Comparison of ENCODE assay signal across 24 cellular contexts in genomic region chr15:77712438-77712837, GRCh38.
DNase-seq lines count a peak whose midpoint lies in the region; ATAC-seq, FAIRE-seq and TF ChIP-seq lines count a peak whose summit lies in the region.
"Had no signal": no experiment of that assay in that cellular context is flagged by ENCODE, and none has a peak within 500 bp of the region (broad histone marks: within the 10 kb centered on the region; RNA-seq: fewer than 3 reads in every experiment).

No MANE protein-coding gene starts in this region.

- no TSS peak for BruUV-seq in Caco-2 (replicated peaks; lab: Mats Ljungman, UMichigan)

- no peaks in the 10 kb centered on the region for H3K23me2 ChIP-seq in H1 (ENCODE audit: low read depth, low read length)

- H2BK12ac ChIP-seq in H1 (ENCODE audit: low read depth, low read length), result no peak overlapping the region

- intact Hi-C loops in Caco-2 (cut with micrococcal nuclease; ENCODE audit: unreplicated experiment), result no loop called here
- intact Hi-C loops in posterior cingulate gyrus (cut with DNase I), result no loop called here

- H3K4ac ChIP-seq in H1 (replicated peaks; ENCODE audit: insufficient read length, low read depth, low read length), result no peak overlapping the region

- H3K27ac ChIP-seq in H1 (ENCODE audit: low read depth, low read length), result no peak overlapping the region

- peak overlapping the region; percentile 48; the same call in 1 of the 2 replicates for H3K18ac ChIP-seq in H1 (ENCODE audit: extremely low read depth, low read length)

- WGBS in H1 (ENCODE audit: extremely low coverage in 1 of 2, insufficient coverage in 1 of 2, insufficient read length in 1 of 2, insufficient replicate concordance in 2 of 2, low coverage in 1 of 2, low lambda C conversion rate in 2 of 2, missing lambda C conversion rate in 1 of 2), 2 experiments, result 80% methylated on average over 4 of the region's 4 CpGs; no CpG with 5 or more reads in 1 of the 2 experiments

- H3K9me3 Mint-ChIP-seq in WTC11, result no peaks in the 10 kb centered on the region
- no peaks in the 10 kb centered on the region for H3K9me3 Mint-ChIP-seq in neural crest cell
- H3K9me3 Mint-ChIP-seq in progenitor cell of endocrine pancreas (ENCODE audit: low read depth), result no peaks in the 10 kb centered on the region
- no peaks in the 10 kb centered on the region for H3K9me3 Mint-ChIP-seq in Caco-2 (ENCODE audit: unreplicated experiment)
- H3K9me3 Mint-ChIP-seq: HFFc6 had no signal

- H3K56ac ChIP-seq in H1 (replicated peaks; ENCODE audit: insufficient read length, low read depth, low read length), result no peak overlapping the region

- no peaks in the 10 kb centered on the region for H3K79me1 ChIP-seq in H1 (ENCODE audit: low read depth, low read length)

- no peak overlapping the region for H2BK120ac ChIP-seq in H1 (replicated peaks; ENCODE audit: low read depth, low read length)

- DNase-seq in WTC11 (ENCODE audit: low spot score), result no peak
- no peak for DNase-seq in H1 (ENCODE audit: low read depth in 1 of 2, low spot score in 2 of 2)
- no peak for DNase-seq in neural crest cell (ENCODE audit: low read depth, low spot score)
- DNase-seq in progenitor cell of endocrine pancreas (ENCODE audit: low spot score, unreplicated experiment), result no peak
- no peak for DNase-seq in NCI-H1436 treated with DMSO at 0.1 percent for 48 hours (lab: John Stamatoyannopoulos, UW)
- no peak for DNase-seq in Caco-2
- DNase-seq in posterior cingulate gyrus, result no peak
- no peak for DNase-seq in foreskin fibroblast
- DNase-seq: ACHN; BE2C; C1 segment of cervical spinal cord; CD4-positive, CD25-positive, alpha-beta regulatory T cell; CD8-positive, alpha-beta memory T cell; COR-L47; HFFc6; IMR-90 had no signal

- no peak for FAIRE-seq in H1 (lab: Jason Lieb, UNC)
- FAIRE-seq: A204.1, D721Med, G401.6, GM12891, GM19239, H54, HTR-8/SVneo had no signal

- no peaks in the 10 kb centered on the region for H4K20me1 ChIP-seq in H1 (replicated peaks in 1 of 2; ENCODE audit: control insufficient read depth in 1 of 2, insufficient read depth in 2 of 2, low read length in 2 of 2)

- TF ChIP-seq POLR2A in H1 (IDR thresholded peaks at IDR 0.05; ENCODE audit: control extremely low read depth in 1 of 2, low read depth in 2 of 2, low read length in 2 of 2), result no peak

- CTCF ChIA-PET in WTC11 (lab: Charles Lee), result interaction anchor here (0.7 to 4.0 kb wide), 10 partner anchors 10 to 163 kb away, joined by 3 to 18 read pairs (median 4); no protein-coding TSS in a partner anchor
- CTCF ChIA-PET in H1 (lab: Charles Lee; ENCODE audit: partially characterized antibody), result interaction anchor here (0.9 to 8.2 kb wide), 13 partner anchors 8 to 109 kb away, joined by 3 to 38 read pairs (median 5); no protein-coding TSS in a partner anchor
- CTCF ChIA-PET in Caco-2 (lab: Charles Lee), result no interaction called here

- H3K27me3 Mint-ChIP-seq in WTC11 (ENCODE audit: low read depth), result no peaks in the 10 kb centered on the region
- H3K27me3 Mint-ChIP-seq in neural crest cell (ENCODE audit: low read depth), result no peaks in the 10 kb centered on the region
- peaks cover 3% of the 10 kb centered on the region for H3K27me3 Mint-ChIP-seq in progenitor cell of endocrine pancreas
- peaks cover 40% of the 10 kb centered on the region for H3K27me3 Mint-ChIP-seq in Caco-2 (ENCODE audit: insufficient read depth, unreplicated experiment)

- no peak overlapping the region for H3K23ac ChIP-seq in H1 (ENCODE audit: insufficient read length)

- H3K36me3 ChIP-seq in H1 (ENCODE audit: control insufficient read depth in 2 of 4, insufficient read depth in 4 of 4, low read length in 3 of 4), result no peaks in the 10 kb centered on the region
- H3K36me3 ChIP-seq in Caco-2 (ENCODE audit: control insufficient read depth, insufficient read depth, low read length), result no peaks in the 10 kb centered on the region
- H3K36me3 ChIP-seq: BE2C had no signal

- H3K9me3 ChIP-seq in H1 (ENCODE audit: insufficient read depth in 2 of 2, low read depth in 1 of 2, low read length in 1 of 2) (no peaks in the 10 kb centered on the region), Caco-2 (no peaks in the 10 kb centered on the region)
- H3K9me3 ChIP-seq: BE2C had no signal

- H3K4me1 ChIP-seq in H1 (replicated peaks in 1 of 4; ENCODE audit: control insufficient read depth in 3 of 4, insufficient read depth in 4 of 4, low read length in 3 of 4), result peaks cover 0 to 12% (median 2%) of the 10 kb centered on the region in 4 experiments; a peak in 3 of 7 replicates
- H3K4me1 ChIP-seq in Caco-2, result no peaks in the 10 kb centered on the region

- peak overlapping the region in 1 of 2 experiments; percentile 25; a peak in 2 of 4 replicates for H3K4me2 ChIP-seq in H1 (ENCODE audit: insufficient read depth in 1 of 2, low read depth in 2 of 2, low read length in 2 of 2)

- TF ChIP-seq RAD21 in H1 (IDR thresholded peaks at IDR 0.05 in 1 of 2, conservative IDR thresholded peaks at IDR 0.05 in 1 of 2; ENCODE audit: low read depth in 2 of 2, low read length in 2 of 2), result peak in 1 of 2 experiments; percentile 11; a peak in 1 of 4 replicates

- H3K36me3 Mint-ChIP-seq in WTC11 (no peaks in the 10 kb centered on the region), neural crest cell (ENCODE audit: low read depth) (no peaks in the 10 kb centered on the region), progenitor cell of endocrine pancreas (ENCODE audit: insufficient read depth) (no peaks in the 10 kb centered on the region), Caco-2 (ENCODE audit: insufficient read depth, unreplicated experiment) (no peaks in the 10 kb centered on the region)
- H3K36me3 Mint-ChIP-seq: CD4-positive, CD25-positive, alpha-beta regulatory T cell; CD8-positive, alpha-beta memory T cell had no signal

- H2BK15ac ChIP-seq in H1 (ENCODE audit: low read length), result no peak overlapping the region

- H3K14ac ChIP-seq in H1 (ENCODE audit: insufficient read length), result no peak overlapping the region

- ATAC-seq in WTC11, result peak; percentile 50
- ATAC-seq: HCT116 had no signal

- no peak overlapping the region for H4K5ac ChIP-seq in H1 (ENCODE audit: insufficient read length, low read depth, low read length)

- TF ChIP-seq EP300 in H1 (IDR thresholded peaks at IDR 0.05; ENCODE audit: borderline replicate concordance in 1 of 2, low read depth in 2 of 2, low read length in 2 of 2), result no peak

- POLR2A ChIA-PET in WTC11 (lab: Charles Lee) (interaction anchor here (0.6 kb wide), 2 partner anchors 9 to 130 kb away, joined by 4 to 5 read pairs; no protein-coding TSS in a partner anchor), H1 (lab: Charles Lee; ENCODE audit: partially characterized antibody) (interaction anchor here (0.6 to 1.5 kb wide), 4 partner anchors 10 to 1717 kb away, joined by 3 to 4 read pairs (median 3); no protein-coding TSS in a partner anchor), Caco-2 (lab: Charles Lee) (no interaction called here)

- H3K4me3 ChIP-seq in H1 (ENCODE audit: extremely low read depth in 1 of 4, insufficient read depth in 2 of 4, low read depth in 3 of 4, low read length in 4 of 4) (no peak overlapping the region), Caco-2 (ENCODE audit: low read depth, low read length) (no peak overlapping the region), foreskin fibroblast (ENCODE audit: low read depth in 1 of 2, low read length in 2 of 2) (no peak overlapping the region)

- TF ChIP-seq CTCF in WTC11 (IDR thresholded peaks at IDR 0.05) (no peak), H1 (IDR thresholded peaks at IDR 0.05; ENCODE audit: control extremely low read depth in 1 of 3, insufficient read depth in 1 of 3, low read depth in 1 of 3, low read length in 3 of 3) (no peak), neural crest cell (conservative IDR thresholded peaks at IDR 0.05) (no peak), progenitor cell of endocrine pancreas (IDR thresholded peaks at IDR 0.05; ENCODE audit: unreplicated experiment) (no peak), Caco-2 (IDR thresholded peaks at IDR 0.05; ENCODE audit: insufficient read depth in 1 of 2, low read depth in 1 of 2, low read length in 1 of 2, severe bottlenecking in 1 of 2, unreplicated experiment in 1 of 2) (no peak), foreskin fibroblast (IDR thresholded peaks at IDR 0.05; ENCODE audit: low read depth, low read length) (no peak)

- H3K27me3 ChIP-seq in H1 (replicated peaks in 1 of 4; ENCODE audit: control insufficient read depth in 3 of 4, extremely low read depth in 1 of 4, insufficient read depth in 3 of 4, low read length in 3 of 4) (no peaks in the 10 kb centered on the region), Caco-2 (replicated peaks; ENCODE audit: control insufficient read depth, insufficient read depth, low read length) (no peaks in the 10 kb centered on the region)
- H3K27me3 ChIP-seq: BE2C had no signal

- H3K4me1 Mint-ChIP-seq in WTC11 (peaks cover 15% of the 10 kb centered on the region), neural crest cell (peaks cover 9% of the 10 kb centered on the region), progenitor cell of endocrine pancreas (ENCODE audit: low read depth) (peaks cover 2% of the 10 kb centered on the region), Caco-2 (ENCODE audit: low read depth, unreplicated experiment) (no peaks in the 10 kb centered on the region)
- H3K4me1 Mint-ChIP-seq: CD8-positive, alpha-beta memory T cell had no signal

- peak overlapping the region; percentile 6; the same call in 1 of the 2 replicates for H2BK20ac ChIP-seq in H1 (ENCODE audit: low read length)

- H2BK5ac ChIP-seq in H1 (ENCODE audit: low read depth, low read length), result peak overlapping the region; percentile 35; the same call in 1 of the 2 replicates

- H3K79me2 ChIP-seq in H1 (ENCODE audit: control insufficient read depth in 1 of 2, insufficient read depth in 2 of 2, low read length in 2 of 2), result no peaks in the 10 kb centered on the region

- peak overlapping the region; percentile 53; the same call in 1 of the 2 replicates for H2AFZ ChIP-seq in H1 (ENCODE audit: low read length)

- 0 out of 2 replicates have a peak overlapping the region, but pooled peaks have one; percentile 82 for H2AK5ac ChIP-seq in H1 (ENCODE audit: low read depth, low read length)

- H4K8ac ChIP-seq in H1 (ENCODE audit: extremely low read depth, insufficient read depth, low read length), result no peak overlapping the region

- H4K91ac ChIP-seq in H1 (replicated peaks; ENCODE audit: insufficient read length, low read length), result peak overlapping the region; percentile 50

- no peak overlapping the region for H3K9ac ChIP-seq in H1 (replicated peaks in 1 of 4; ENCODE audit: extremely low read depth in 1 of 4, low read depth in 3 of 4, low read length in 3 of 4)

- H3K4me3 Mint-ChIP-seq in WTC11 (no peak overlapping the region), neural crest cell (no peak overlapping the region), progenitor cell of endocrine pancreas (ENCODE audit: low read depth) (no peak overlapping the region), Caco-2 (ENCODE audit: unreplicated experiment) (no peak overlapping the region)
- H3K4me3 Mint-ChIP-seq: CD4-positive, CD25-positive, alpha-beta regulatory T cell; HFFc6 had no signal

- H3K27ac Mint-ChIP-seq in WTC11 (no peak overlapping the region), neural crest cell (ENCODE audit: unreplicated experiment) (peak overlapping the region; percentile 78), progenitor cell of endocrine pancreas (peak overlapping the region; percentile 67), Caco-2 (ENCODE audit: unreplicated experiment) (no peak overlapping the region)
- H3K27ac Mint-ChIP-seq: CD4-positive, CD25-positive, alpha-beta regulatory T cell; CD8-positive, alpha-beta memory T cell; HFFc6 had no signal

TF ChIP-seq in H1, 55 proteins besides CTCF, POLR2A, EP300 and RAD21 (continues in another document):
- TF ChIP-seq ASH2L (IDR thresholded peaks at IDR 0.05; ENCODE audit: low read length), result no peak

Comparison
In these comparisons a context has a peak if more than half of its experiments do, and no peak if none do; other contexts are left out.
1. H3K27ac Mint-ChIP-seq: peak in neural crest cell (single experiment) and progenitor cell of endocrine pancreas (single experiment); none in WTC11 (single experiment) and Caco-2 (single experiment).